ENCODE assay signal across 8 cellular contexts in the genomic region with DNA sequence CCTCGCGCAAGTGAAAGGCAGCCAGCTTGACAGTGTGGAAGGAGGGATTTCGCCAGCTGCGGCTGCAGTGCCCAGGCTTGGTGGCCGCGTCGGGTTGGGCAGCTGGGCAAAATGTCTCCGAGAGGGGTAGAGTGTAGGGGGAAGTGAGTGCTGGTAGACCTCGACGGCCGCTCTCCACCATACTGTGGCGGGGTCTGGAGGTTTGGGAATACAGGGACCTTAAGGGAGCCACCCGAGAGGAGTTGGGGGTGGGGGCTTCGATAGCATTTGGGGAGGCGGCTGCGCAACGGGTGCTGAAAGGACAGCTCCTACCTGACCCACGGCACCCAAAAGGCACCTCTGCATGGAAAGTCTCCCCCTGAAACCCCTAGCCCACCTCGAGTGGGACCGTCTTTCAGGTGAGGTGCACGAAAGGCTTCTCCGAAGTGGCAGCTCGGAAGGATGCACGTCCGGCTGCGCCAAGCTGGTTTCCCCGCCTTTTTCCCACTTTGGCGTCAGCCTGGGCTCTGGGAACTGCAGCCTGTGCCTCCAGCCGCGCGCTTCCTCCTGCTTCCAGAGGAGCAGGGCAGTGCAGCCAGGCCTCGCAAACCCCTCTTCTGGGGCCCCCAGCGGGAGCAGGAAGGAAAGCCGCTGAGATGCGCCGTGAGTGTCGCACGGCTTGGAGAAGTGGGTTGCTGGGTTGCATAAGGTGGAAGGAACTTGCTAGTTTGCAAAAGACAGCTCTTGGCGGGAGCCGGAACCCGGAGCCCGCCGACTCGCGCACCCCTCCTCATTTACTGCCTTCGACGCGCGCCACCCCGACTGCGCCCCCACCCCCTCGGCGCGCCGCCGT. TPM values are rescaled to one million over a fixed set of nuclear protein-coding genes. Genes with fewer than 3 reads are reported as not detected.
A peak's percentile ranks its signal among the peaks of the same experiment; 100 is the strongest.
DNase-seq lines count a peak whose midpoint lies in the region; ATAC-seq, FAIRE-seq and TF ChIP-seq lines count a peak whose summit lies in the region.

No MANE protein-coding gene starts in this region.

- H3K79me2 ChIP-seq in HepG2 (ENCODE audit: insufficient read depth, low read length): peaks cover 18% of the 10 kb centered on the region

- H3K27me3 Mint-ChIP-seq in HFFc6 (ENCODE audit: insufficient read depth): peaks cover 4% of the 10 kb centered on the region; the same call in 1 of the 2 replicates
- no peaks in the 10 kb centered on the region for H3K27me3 Mint-ChIP-seq in dendritic cell treated with granulocyte-macrophage colony-stimulating factor and Interleukin-4, amounts not matched to agents 40 ng/mL and 50 ng/mL, for 4 days

- peak overlapping the region; percentile 96 for H3K27ac Mint-ChIP-seq in HFFc6
- H3K27ac Mint-ChIP-seq in dendritic cell treated with granulocyte-macrophage colony-stimulating factor and Interleukin-4, amounts not matched to agents 40 ng/mL and 50 ng/mL, for 4 days: peak overlapping the region; percentile 94

- in situ Hi-C loops in HepG2 (cut with HindIII; ENCODE audit: extremely low pct_ligation_motif_present, low pct_unique_long_range_greater_than_20kb): no loop called here

- H3K4me2 ChIP-seq in HepG2 (ENCODE audit: low read depth, low read length): peak overlapping the region; percentile 96

- TF ChIP-seq CTCF in GM10248 (IDR thresholded peaks at IDR 0.05; ENCODE audit: control extremely low read depth, extremely low read depth, low read depth, missing control alignments) (no peak), HFFc6 (IDR thresholded peaks at IDR 0.05) (peak; percentile 16; the same call in 1 of the 2 replicates), HepG2 (CRISPR knock-in tag; IDR thresholded peaks at IDR 0.05) (0 out of 2 replicates have a peak, but pooled peaks have one; percentile 11)

- peak overlapping the region; percentile 100 for H3K27ac ChIP-seq in HepG2 (ENCODE audit: extremely low read length, insufficient read depth, low read length)

- H4K20me1 ChIP-seq in HepG2 (ENCODE audit: insufficient read depth, low read length): peaks cover 12% of the 10 kb centered on the region

- ATAC-seq in HepG2 (peak; percentile 55), GM21619 (IDR thresholded peaks at IDR 0.05; ENCODE audit: unreplicated experiment) (no peak)

- H3K36me3 ChIP-seq in HepG2 (replicated peaks in 1 of 2; ENCODE audit: control insufficient read depth in 1 of 2, insufficient read depth in 2 of 2, low read length in 2 of 2): peaks cover 4 to 51% of the 10 kb centered on the region in 2 experiments

- peaks cover 31% of the 10 kb centered on the region for H3K4me1 ChIP-seq in HepG2 (ENCODE audit: insufficient read depth, low read length)

- H3K27me3 ChIP-seq in HepG2 (ENCODE audit: control insufficient read depth in 1 of 2, insufficient read depth in 2 of 2, low read length in 2 of 2): no peaks in the 10 kb centered on the region; a peak in 1 of 5 replicates

- 52% methylated on average over 28 of the region's 56 CpGs for WGBS in HepG2 (ENCODE audit: low lambda C conversion rate)

- H3K9me3 ChIP-seq in HepG2 (ENCODE audit: low read length): no peaks in the 10 kb centered on the region

- peak overlapping the region; percentile 89 for H3K4me3 Mint-ChIP-seq in HFFc6
- peak overlapping the region; percentile 86 for H3K4me3 Mint-ChIP-seq in dendritic cell treated with granulocyte-macrophage colony-stimulating factor and Interleukin-4, amounts not matched to agents 40 ng/mL and 50 ng/mL, for 4 days

- no peak for TF ChIP-seq RAD21 in HepG2 (CRISPR knock-in tag; IDR thresholded peaks at IDR 0.05)

- peak in 1 of 2 experiments; percentile 20; a peak in 2 of 4 replicates for TF ChIP-seq POLR2A in HepG2 (IDR thresholded peaks at IDR 0.05; ENCODE audit: insufficient read depth in 1 of 2, low read depth in 2 of 2, low read length in 2 of 2)

- peak overlapping the region; percentile 99 for H3K9ac ChIP-seq in HepG2 (ENCODE audit: insufficient read depth, low read depth, low read length)

- CTCF ChIA-PET in GM10248 (lab: Yijun Ruan, JAX): interaction anchor here (0.7 to 3.0 kb wide), 10 partner anchors 11 to 409 kb away, joined by 3 to 33 read pairs (median 3); no protein-coding TSS in a partner anchor
- CTCF ChIA-PET in HepG2 (lab: Yijun Ruan, JAX; ENCODE audit: low intra/inter-chr PET ratio, low total read pairs): no interaction called here

- intact Hi-C loops in dendritic cell treated with granulocyte-macrophage colony-stimulating factor and Interleukin-4, amounts not matched to agents 40 ng/mL and 50 ng/mL, for 4 days (cut with micrococcal nuclease): loop anchor here (2.0 kb wide), 1 partner anchor 29 kb away; no protein-coding TSS in a partner anchor
- intact Hi-C loops in HepG2 (cut with micrococcal nuclease; ENCODE audit: unreplicated experiment): no loop called here

- peak overlapping the region; percentile 78 to 86 (median 83) for H3K4me3 ChIP-seq in HepG2 (replicated peaks in 1 of 3; ENCODE audit: insufficient read depth in 1 of 3, low read depth in 2 of 3, low read length in 3 of 3)

- FAIRE-seq in HepG2 (lab: Jason Lieb, UNC): no peak

- POLR2A ChIA-PET in GM10248 (lab: Yijun Ruan, JAX): interaction anchor here (0.5 to 1.9 kb wide), 3 partner anchors 40 to 1154 kb away, joined by 3 to 6 read pairs (median 3); a partner anchor contains a TSS
- POLR2A ChIA-PET in HepG2 (lab: Yijun Ruan, JAX): interaction anchor here (0.6 to 3.1 kb wide), 6 partner anchors 9 to 159 kb away, joined by 3 to 29 read pairs (median 6); a partner anchor contains a TSS

- TSS peak; percentile 59 for BruUV-seq in HepG2 (replicated peaks; lab: Mats Ljungman, UMichigan)

- DNase-seq in GM10248 (ENCODE audit: extremely low spot score) (peak; percentile 51), HFFc6 (peak; percentile 75), NCI-H146 (lab: John Stamatoyannopoulos, UW) (peak; percentile 87), UCSD-AML1 (lab: John Stamatoyannopoulos, UW; ENCODE audit: unreplicated experiment) (peak; percentile 86), HepG2 (ENCODE audit: low spot score) (no peak)
- peak; percentile 12 to 35 for DNase-seq in stimulated activated CD4-positive, alpha-beta T cell treated with anti-CD3 and anti-CD28 coated beads, Interleukin-4, amount 100 ng/mL, for 4 hours

- H3K4me1 Mint-ChIP-seq in HFFc6 (ENCODE audit: low read depth): peaks cover 48% of the 10 kb centered on the region
- peaks cover 49% of the 10 kb centered on the region for H3K4me1 Mint-ChIP-seq in dendritic cell treated with granulocyte-macrophage colony-stimulating factor and Interleukin-4, amounts not matched to agents 40 ng/mL and 50 ng/mL, for 4 days (ENCODE audit: low read depth)

- H3K36me3 Mint-ChIP-seq in HFFc6 (ENCODE audit: low read depth): peaks cover 49% of the 10 kb centered on the region
- peaks cover 72% of the 10 kb centered on the region for H3K36me3 Mint-ChIP-seq in dendritic cell treated with granulocyte-macrophage colony-stimulating factor and Interleukin-4, amounts not matched to agents 40 ng/mL and 50 ng/mL, for 4 days (ENCODE audit: low read depth)

- no peak for TF ChIP-seq EP300 in HepG2 (IDR thresholded peaks at IDR 0.05; ENCODE audit: low read depth in 2 of 2, low read length in 2 of 2)
- no peak; the same call in 1 of the 2 replicates for TF ChIP-seq EP300 in HepG2 (CRISPR knock-in tag; IDR thresholded peaks at IDR 0.05; ENCODE audit: borderline replicate concordance)

- H2AFZ ChIP-seq in HepG2 (ENCODE audit: low read length): no peak overlapping the region

- no peaks in the 10 kb centered on the region for H3K9me3 Mint-ChIP-seq in HFFc6
- no peaks in the 10 kb centered on the region for H3K9me3 Mint-ChIP-seq in dendritic cell treated with granulocyte-macrophage colony-stimulating factor and Interleukin-4, amounts not matched to agents 40 ng/mL and 50 ng/mL, for 4 days

RNA-seq across cellular contexts. Expression of a gene that starts 0.5 kb away (rescaled TPM):
- total RNA-seq in HFFc6 (2021; fragmentation: NEBNext Ultra II Directional; extraction: Animal tissue kit (Norgen Biotek cat#: 25700)): 100 to 1,000 TPM; 440 to 699 (median 668) TPM
- 343 and 366 TPM in 2 replicates for total RNA-seq in HepG2 (2016; rRNA removed; fragmentation: Illumina TruSeq; extraction: Trizol)
- 106 and 134 TPM in 2 replicates for total RNA-seq in HepG2 (2016; cell fraction: cytosol; rRNA removed; fragmentation: Illumina TruSeq; extraction: Trizol; ENCODE audit: low read depth)
- 330 and 394 TPM in 2 replicates for total RNA-seq in HepG2 (2016; cell fraction: insoluble cytoplasmic fraction; rRNA removed; fragmentation: Illumina TruSeq; extraction: Trizol)
- 252 and 289 TPM in 2 replicates for total RNA-seq in HepG2 (2016; cell fraction: membrane; rRNA removed; fragmentation: Illumina TruSeq; extraction: Trizol)
- 211 and 250 TPM in 2 replicates for total RNA-seq in HepG2 (2016; cell fraction: nucleus; rRNA removed; fragmentation: Illumina TruSeq; extraction: Trizol)
- polyA plus RNA-seq in HepG2 (2011; rRNA removed): 40.5 and 63.4 TPM in 2 replicates
- 39.3 and 41.3 TPM in 2 replicates for polyA plus RNA-seq in HepG2 (2011; cell fraction: cytosol; rRNA removed)
- polyA plus RNA-seq in HepG2 (2011; cell fraction: nucleus; rRNA removed): 64.0 and 72.1 TPM in 2 replicates
- polyA plus RNA-seq in HepG2 (2012): 76.3 and 137 TPM in 2 replicates
- 124 and 165 TPM in 2 replicates for polyA plus RNA-seq in HepG2 (2016; cell fraction: cytosol; fragmentation: Illumina TruSeq; extraction: Trizol; ENCODE audit: low read depth)
- polyA plus RNA-seq in HepG2 (2016; cell fraction: insoluble cytoplasmic fraction; fragmentation: Illumina TruSeq; extraction: Trizol; ENCODE audit: low read depth): 554 and 565 TPM in 2 replicates
- 241 and 288 TPM in 2 replicates for polyA plus RNA-seq in HepG2 (2016; cell fraction: membrane; fragmentation: Illumina TruSeq; extraction: Trizol; ENCODE audit: low read depth)
- 428 and 433 TPM in 2 replicates for polyA plus RNA-seq in HepG2 (2016; cell fraction: nucleus; fragmentation: Illumina TruSeq; extraction: Trizol; ENCODE audit: insufficient read depth, low read depth)
- polyA minus RNA-seq in HepG2 (2011; rRNA and poly(A)+ RNA removed; ENCODE audit: low replicate concordance): 13.9 and 49.7 TPM in 2 replicates
- polyA minus RNA-seq in HepG2 (2011; cell fraction: cytosol; rRNA and poly(A)+ RNA removed): 13.2 and 16.1 TPM in 2 replicates
- polyA minus RNA-seq in HepG2 (2011; cell fraction: nucleus; rRNA and poly(A)+ RNA removed): 61.7 and 80.5 TPM in 2 replicates

RNA-seq across cellular contexts. Expression of a gene that starts 39.6 kb away (rescaled TPM):
- total RNA-seq in HFFc6 (2021; fragmentation: NEBNext Ultra II Directional; extraction: Animal tissue kit (Norgen Biotek cat#: 25700)): 10 to 100 TPM; 68.3 to 76.1 (median 70.8) TPM
- 26.5 and 28.3 TPM in 2 replicates for total RNA-seq in HepG2 (2016; rRNA removed; fragmentation: Illumina TruSeq; extraction: Trizol)
- total RNA-seq in HepG2 (2016; cell fraction: cytosol; rRNA removed; fragmentation: Illumina TruSeq; extraction: Trizol; ENCODE audit: low read depth): 7.6 and 8.2 TPM in 2 replicates
- total RNA-seq in HepG2 (2016; cell fraction: insoluble cytoplasmic fraction; rRNA removed; fragmentation: Illumina TruSeq; extraction: Trizol): 25.2 and 29.1 TPM in 2 replicates
- total RNA-seq in HepG2 (2016; cell fraction: membrane; rRNA removed; fragmentation: Illumina TruSeq; extraction: Trizol): 8.7 and 10.1 TPM in 2 replicates
- 24.6 and 27.6 TPM in 2 replicates for total RNA-seq in HepG2 (2016; cell fraction: nucleus; rRNA removed; fragmentation: Illumina TruSeq; extraction: Trizol)
- 18.3 and 18.9 TPM in 2 replicates for polyA plus RNA-seq in HepG2 (2011; rRNA removed)
- polyA plus RNA-seq in HepG2 (2011; cell fraction: cytosol; rRNA removed): 16.7 and 17.2 TPM in 2 replicates
- 34.7 and 40.5 TPM in 2 replicates for polyA plus RNA-seq in HepG2 (2011; cell fraction: nucleus; rRNA removed)
- 15.5 and 18.2 TPM in 2 replicates for polyA plus RNA-seq in HepG2 (2012)
- 2.9 TPM in 2 replicates for polyA plus RNA-seq in HepG2 (2016; cell fraction: cytosol; fragmentation: Illumina TruSeq; extraction: Trizol; ENCODE audit: low read depth)
- polyA plus RNA-seq in HepG2 (2016; cell fraction: insoluble cytoplasmic fraction; fragmentation: Illumina TruSeq; extraction: Trizol; ENCODE audit: low read depth): 21.6 and 26.2 TPM in 2 replicates
- 5.2 and 5.5 TPM in 2 replicates for polyA plus RNA-seq in HepG2 (2016; cell fraction: membrane; fragmentation: Illumina TruSeq; extraction: Trizol; ENCODE audit: low read depth)
- polyA plus RNA-seq in HepG2 (2016; cell fraction: nucleus; fragmentation: Illumina TruSeq; extraction: Trizol; ENCODE audit: insufficient read depth, low read depth): 36.9 and 42.9 TPM in 2 replicates
- polyA minus RNA-seq in HepG2 (2011; rRNA and poly(A)+ RNA removed; ENCODE audit: low replicate concordance): 29.3 and 39.0 TPM in 2 replicates
- 9.5 and 12.6 TPM in 2 replicates for polyA minus RNA-seq in HepG2 (2011; cell fraction: cytosol; rRNA and poly(A)+ RNA removed)
- 49.0 and 50.6 TPM in 2 replicates for polyA minus RNA-seq in HepG2 (2011; cell fraction: nucleus; rRNA and poly(A)+ RNA removed)

RNA-seq across cellular contexts. Expression of a gene that starts 57.8 kb away (rescaled TPM):
- 1 to 10 TPM; 1.5 to 2.6 (median 1.7) TPM for total RNA-seq in HFFc6 (2021; fragmentation: NEBNext Ultra II Directional; extraction: Animal tissue kit (Norgen Biotek cat#: 25700))
- total RNA-seq in HepG2 (2016; rRNA removed; fragmentation: Illumina TruSeq; extraction: Trizol): 24.0 and 24.2 TPM in 2 replicates
- total RNA-seq in HepG2 (2016; cell fraction: cytosol; rRNA removed; fragmentation: Illumina TruSeq; extraction: Trizol; ENCODE audit: low read depth): 6.4 and 8.1 TPM in 2 replicates
- 23.3 and 24.8 TPM in 2 replicates for total RNA-seq in HepG2 (2016; cell fraction: insoluble cytoplasmic fraction; rRNA removed; fragmentation: Illumina TruSeq; extraction: Trizol)
- total RNA-seq in HepG2 (2016; cell fraction: membrane; rRNA removed; fragmentation: Illumina TruSeq; extraction: Trizol): 14.4 and 16.8 TPM in 2 replicates
- 17.9 and 19.0 TPM in 2 replicates for total RNA-seq in HepG2 (2016; cell fraction: nucleus; rRNA removed; fragmentation: Illumina TruSeq; extraction: Trizol)
- 19.6 and 22.1 TPM in 2 replicates for polyA plus RNA-seq in HepG2 (2011; rRNA removed)
- polyA plus RNA-seq in HepG2 (2011; cell fraction: cytosol; rRNA removed): 15.0 and 20.1 TPM in 2 replicates
- 28.9 and 37.3 TPM in 2 replicates for polyA plus RNA-seq in HepG2 (2011; cell fraction: nucleus; rRNA removed)
- 14.7 and 15.4 TPM in 2 replicates for polyA plus RNA-seq in HepG2 (2012)
- 4.1 and 4.3 TPM in 2 replicates for polyA plus RNA-seq in HepG2 (2016; cell fraction: cytosol; fragmentation: Illumina TruSeq; extraction: Trizol; ENCODE audit: low read depth)
- 20.9 and 24.6 TPM in 2 replicates for polyA plus RNA-seq in HepG2 (2016; cell fraction: insoluble cytoplasmic fraction; fragmentation: Illumina TruSeq; extraction: Trizol; ENCODE audit: low read depth)
- 10.2 and 12.6 TPM in 2 replicates for polyA plus RNA-seq in HepG2 (2016; cell fraction: membrane; fragmentation: Illumina TruSeq; extraction: Trizol; ENCODE audit: low read depth)
- 28.1 and 28.2 TPM in 2 replicates for polyA plus RNA-seq in HepG2 (2016; cell fraction: nucleus; fragmentation: Illumina TruSeq; extraction: Trizol; ENCODE audit: insufficient read depth, low read depth)
- 43.2 and 122 TPM in 2 replicates for polyA minus RNA-seq in HepG2 (2011; rRNA and poly(A)+ RNA removed; ENCODE audit: low replicate concordance)
- polyA minus RNA-seq in HepG2 (2011; cell fraction: cytosol; rRNA and poly(A)+ RNA removed): 22.6 TPM in 2 replicates
- polyA minus RNA-seq in HepG2 (2011; cell fraction: nucleus; rRNA and poly(A)+ RNA removed): 18.8 and 26.6 TPM in 2 replicates
